ENCODE assay signal across 20 cellular contexts in the genomic region with DNA sequence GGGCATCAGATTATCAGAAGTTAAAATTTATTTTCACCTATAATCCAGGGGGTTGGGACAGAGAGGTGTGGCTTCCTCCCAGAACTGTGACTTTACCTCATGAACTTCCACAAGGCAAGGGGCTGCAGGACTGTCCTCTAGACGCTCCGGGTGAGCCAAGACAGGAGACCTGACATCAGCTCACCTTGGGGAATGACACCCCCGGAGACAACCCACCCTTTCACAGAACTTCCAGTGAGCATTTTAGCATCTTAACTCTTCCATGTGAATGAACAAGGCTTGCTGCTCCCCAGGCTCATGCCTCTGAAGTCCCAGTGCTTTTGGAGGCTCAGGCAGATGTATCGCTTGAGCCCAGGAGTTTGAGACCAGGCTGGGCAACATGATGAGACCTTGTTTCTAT.
"Had no signal": no experiment of that assay in that cellular context is flagged by ENCODE, and none has a peak within 500 bp of the region (broad histone marks: within the 10 kb centered on the region; RNA-seq: fewer than 3 reads in every experiment).

No MANE protein-coding gene starts in this region.

- H3K4me1 ChIP-seq: prostate gland, right lobe of liver had no signal

- H3K4me3 ChIP-seq: heart right ventricle, mucosa of descending colon, prostate gland, right lobe of liver, SJSA1 had no signal

- H3K36me3 ChIP-seq: prostate gland had no signal

- H3K9me3 Mint-ChIP-seq: activated CD8-positive, alpha-beta T cell treated with anti-CD3 and anti-CD28 coated beads for 36 hours; activated T-helper 2 cell treated with anti-CD3 and anti-CD28 coated beads, Interferon-gamma antibody, Interleukin-2, Interleukin-4, amounts not matched to agents 10 μg/mL and 5 μg/mL and 100 μg/mL, durations not matched to agents 14 hours and 24 hours and 36 hours; natural killer cell; stimulated activated naive B cell treated with anti-CD40 and anti-IgM and Interleukin-4, amounts not matched to agents 10 μg/mL and 1 μg/mL and 100 μg/mL, for 72 hours; T-helper 2 cell treated with Interferon-gamma antibody and Interleukin-4, amounts not matched to agents 5 μg/mL and 100 μg/mL, for 36 hours; type B pancreatic cell had no signal

- H3K27me3 ChIP-seq: heart right ventricle, right lobe of liver, SJSA1 had no signal

- H3K4me3 Mint-ChIP-seq: activated CD8-positive, alpha-beta T cell treated with anti-CD3 and anti-CD28 coated beads for 36 hours; activated naive CD8-positive, alpha-beta T cell; natural killer cell; stimulated activated naive B cell treated with anti-CD40 and anti-IgM and Interleukin-4, amounts not matched to agents 10 μg/mL and 1 μg/mL and 100 μg/mL, for 72 hours; T-helper 2 cell treated with Interferon-gamma antibody and Interleukin-4, amounts not matched to agents 5 μg/mL and 100 μg/mL, for 36 hours; type B pancreatic cell had no signal

- H3K27ac Mint-ChIP-seq: activated CD8-positive, alpha-beta T cell treated with anti-CD3 and anti-CD28 coated beads for 36 hours; activated naive CD8-positive, alpha-beta T cell; activated T-helper 2 cell treated with anti-CD3 and anti-CD28 coated beads, Interferon-gamma antibody, Interleukin-2, Interleukin-4, amounts not matched to agents 10 μg/mL and 5 μg/mL and 100 μg/mL, durations not matched to agents 14 hours and 24 hours and 36 hours; natural killer cell; stimulated activated naive B cell treated with anti-CD40 and anti-IgM and Interleukin-4, amounts not matched to agents 10 μg/mL and 1 μg/mL and 100 μg/mL, for 72 hours; T-helper 2 cell treated with Interferon-gamma antibody and Interleukin-4, amounts not matched to agents 5 μg/mL and 100 μg/mL, for 36 hours; type B pancreatic cell had no signal

- H3K27me3 Mint-ChIP-seq: activated CD8-positive, alpha-beta T cell treated with anti-CD3 and anti-CD28 coated beads for 36 hours; activated naive CD8-positive, alpha-beta T cell; stimulated activated naive B cell treated with anti-CD40 and anti-IgM and Interleukin-4, amounts not matched to agents 10 μg/mL and 1 μg/mL and 100 μg/mL, for 72 hours; type B pancreatic cell had no signal

- H3K9me3 ChIP-seq: heart right ventricle, mucosa of descending colon, prostate gland, right lobe of liver, SJSA1 had no signal

- H3K27ac ChIP-seq: heart right ventricle, prostate gland, right lobe of liver, SJSA1 had no signal

- DNase-seq: activated CD4-positive, alpha-beta T cell treated with anti-CD3 and anti-CD28 coated beads for 1 hour; activated CD8-positive, alpha-beta T cell treated with anti-CD3 and anti-CD28 coated beads for 36 hours; activated T-cell treated with anti-CD3 and anti-CD28 coated beads for 4 hours; anterior cingulate cortex; heart right ventricle; kidney glomerular epithelial cell; mammary epithelial cell; mucosa of descending colon; natural killer cell; right lobe of liver; stimulated activated CD4-positive, alpha-beta T cell treated with anti-CD3 and anti-CD28 coated beads, Interleukin-1b, Interleukin-23, amount 100 ng/mL, for 48 hours; stimulated activated naive B cell treated with anti-CD40 and anti-IgM and Interleukin-4, amounts not matched to agents 10 μg/mL and 1 μg/mL and 100 μg/mL, for 72 hours; substantia nigra; SW 1271 had no signal

- ATAC-seq: activated CD8-positive, alpha-beta T cell treated with anti-CD3 and anti-CD28 coated beads for 36 hours; heart right ventricle; mucosa of descending colon; natural killer cell; right lobe of liver; stimulated activated naive B cell treated with anti-CD40 and anti-IgM and Interleukin-4, amounts not matched to agents 10 μg/mL and 1 μg/mL and 100 μg/mL, for 72 hours had no signal
